Comparison of ENCODE assay signal across 12 cellular contexts in genomic region chr11:118771481-118772278, GRCh38. TPM values are rescaled to one million over a fixed set of nuclear protein-coding genes. Genes with fewer than 3 reads are reported as not detected.
DNase-seq lines count a peak whose midpoint lies in the region; ATAC-seq lines count a peak whose summit lies in the region.
"Had no signal": no experiment of that assay in that cellular context is flagged by ENCODE, and none has a peak within 500 bp of the region (broad histone marks: within the 10 kb centered on the region; RNA-seq: fewer than 3 reads in every experiment).

No MANE protein-coding gene starts in this region.

- H3K4me3 Mint-ChIP-seq in naive thymus-derived CD4-positive, alpha-beta T cell: peak overlapping the region; percentile 7 to 83 (median 73)

- peaks cover 12 to 43% of the 10 kb centered on the region in 2 donors for H3K36me3 Mint-ChIP-seq in activated naive CD4-positive, alpha-beta T cell treated with anti-CD3 and anti-CD28 coated beads, Interleukin-2, amount 50 U/mL, for 72 hours
- H3K36me3 Mint-ChIP-seq in naive thymus-derived CD4-positive, alpha-beta T cell: peaks cover 4 to 51% (median 23%) of the 10 kb centered on the region in 5 donors

- peak overlapping the region; percentile 57 for H3K27ac ChIP-seq in naive thymus-derived CD4-positive, alpha-beta T cell (ENCODE audit: low read depth, low read length)

- H3K9me3 ChIP-seq in naive thymus-derived CD4-positive, alpha-beta T cell (ENCODE audit: control insufficient read depth in 2 of 3, low read length in 3 of 3): no peaks in the 10 kb centered on the region

- peak overlapping the region; percentile 39 to 56 for H3K27ac Mint-ChIP-seq in activated naive CD4-positive, alpha-beta T cell treated with anti-CD3 and anti-CD28 coated beads, Interleukin-2, amount 50 U/mL, for 72 hours
- peak overlapping the region in 8 of 9 donors; percentile 42 to 92 (median 80) for H3K27ac Mint-ChIP-seq in naive thymus-derived CD4-positive, alpha-beta T cell

- peaks cover 0 to 75% (median 14%) of the 10 kb centered on the region in 3 experiments for H3K36me3 ChIP-seq in naive thymus-derived CD4-positive, alpha-beta T cell (ENCODE audit: control insufficient read depth in 2 of 3, insufficient read depth in 3 of 3, low read length in 3 of 3)

- no peak for ATAC-seq in activated naive CD4-positive, alpha-beta T cell treated with anti-CD3 and anti-CD28 coated beads, Interleukin-2, amount 50 U/mL, for 72 hours
- ATAC-seq in naive thymus-derived CD4-positive, alpha-beta T cell: peak; percentile 31
- no peak for ATAC-seq in HG03039 (IDR thresholded peaks at IDR 0.05; ENCODE audit: unreplicated experiment)
- no peak for ATAC-seq in GM21381 (IDR thresholded peaks at IDR 0.05; ENCODE audit: unreplicated experiment)
- ATAC-seq: HCT116 had no signal

- no peaks in the 10 kb centered on the region for H3K27me3 ChIP-seq in naive thymus-derived CD4-positive, alpha-beta T cell (ENCODE audit: control insufficient read depth in 2 of 2, insufficient read depth in 2 of 2, low read length in 2 of 2)

- CTCF ChIA-PET in naive thymus-derived CD4-positive, alpha-beta T cell (lab: Charles Lee): interaction anchor here (0.7 to 1.7 kb wide), 4 partner anchors 82 to 200 kb away, joined by 3 to 7 read pairs (median 4); partner anchors contain the start of gene FOXR1

- H3K27me3 Mint-ChIP-seq in naive thymus-derived CD4-positive, alpha-beta T cell: no peaks in the 10 kb centered on the region

- POLR2A ChIA-PET in naive thymus-derived CD4-positive, alpha-beta T cell (lab: Charles Lee): interaction anchor here (0.5 to 3.5 kb wide), 13 partner anchors 13 to 468 kb away, joined by 3 to 16 read pairs (median 3); partner anchors contain the start of gene DDX6

- H3K4me3 ChIP-seq in naive thymus-derived CD4-positive, alpha-beta T cell (ENCODE audit: low read length): no peak overlapping the region

- peaks cover 54 to 76% of the 10 kb centered on the region in 2 donors for H3K4me1 ChIP-seq in naive thymus-derived CD4-positive, alpha-beta T cell (ENCODE audit: control insufficient read depth in 2 of 2, insufficient read depth in 2 of 2, low read length in 2 of 2)

- DNase-seq in CD1c-positive myeloid dendritic cell (ENCODE audit: extremely low spot score): peak; percentile 70
- peak; percentile 64 for DNase-seq in KG1 (lab: John Stamatoyannopoulos, UW)
- DNase-seq in activated naive CD4-positive, alpha-beta T cell treated with anti-CD3 and anti-CD28 coated beads, Interleukin-2, amount 50 U/mL, for 72 hours (ENCODE audit: low spot score in 2 of 2): no peak
- DNase-seq in naive thymus-derived CD4-positive, alpha-beta T cell: no peak
- no peak for DNase-seq in NCI-H748 (lab: John Stamatoyannopoulos, UW; ENCODE audit: unreplicated experiment)
- DNase-seq in activated CD4-positive, alpha-beta T cell treated with anti-CD3 and anti-CD28 coated beads, Interleukin-2, amount 50 U/mL, for 48 hours: no peak
- DNase-seq: DMS79 treated with DMSO at 0.1 percent for 48 hours, NCI-H2107, SHP77 had no signal

- H3K9me3 Mint-ChIP-seq in activated naive CD4-positive, alpha-beta T cell treated with anti-CD3 and anti-CD28 coated beads, Interleukin-2, amount 50 U/mL, for 72 hours: no peaks in the 10 kb centered on the region
- H3K9me3 Mint-ChIP-seq in naive thymus-derived CD4-positive, alpha-beta T cell: no peaks in the 10 kb centered on the region

- peaks cover 55 to 97% (median 87%) of the 10 kb centered on the region in 7 donors for H3K4me1 Mint-ChIP-seq in naive thymus-derived CD4-positive, alpha-beta T cell

- intact Hi-C loops in naive thymus-derived CD4-positive, alpha-beta T cell (cut with micrococcal nuclease): loop anchor here in 1 of 2 donors (2.0 to 5.0 kb wide), 2 partner anchors 15 to 79 kb away; no protein-coding TSS in a partner anchor

RNA-seq across cellular contexts. Expression of gene DDX6, which starts 19.3 kb away (rescaled TPM):
- 100 to 1,000 TPM; 180 to 239 TPM for total RNA-seq in activated naive CD4-positive, alpha-beta T cell treated with anti-CD3 and anti-CD28 coated beads, Interleukin-2, amount 50 U/mL, for 72 hours
- 100 to 1,000 TPM; 154 to 346 (median 272) TPM for total RNA-seq in naive thymus-derived CD4-positive, alpha-beta T cell
- 100 to 1,000 TPM; 118 to 142 TPM for polyA plus RNA-seq in naive thymus-derived CD4-positive, alpha-beta T cell

Comparison
In these comparisons a context has a peak if more than half of its experiments do, and no peak if none do; other contexts are left out.
1. DNase-seq: peak in CD1c-positive myeloid dendritic cell (single experiment) and KG1 (single experiment); none in activated naive CD4-positive, alpha-beta T cell treated with anti-CD3 and anti-CD28 coated beads, Interleukin-2, amount 50 U/mL, for 72 hours (0 of 2), naive thymus-derived CD4-positive, alpha-beta T cell (0 of 9), NCI-H748 (single experiment) and activated CD4-positive, alpha-beta T cell treated with anti-CD3 and anti-CD28 coated beads, Interleukin-2, amount 50 U/mL, for 48 hours (0 of 2).